In genomic region chr5:60248900-60249299, GRCh38 we compare ENCODE assay signal across 8 cellular contexts.
A peak's percentile ranks its signal among the peaks of the same experiment; 100 is the strongest.
DNase-seq lines count a peak whose midpoint lies in the region; ATAC-seq and TF ChIP-seq lines count a peak whose summit lies in the region.

No MANE protein-coding gene starts in this region.

- H3K4me2 ChIP-seq in Karpas-422 (ENCODE audit: low read depth, low read length, poor library complexity, severe bottlenecking), result peak overlapping the region; percentile 49

- H3K9me3 ChIP-seq in Karpas-422 (ENCODE audit: low read length) (no peaks in the 10 kb centered on the region), lung (ENCODE audit: control insufficient read depth in 2 of 2, insufficient read depth in 1 of 2, low read length in 1 of 2) (no peaks in the 10 kb centered on the region)

- H4K20me1 ChIP-seq in Karpas-422 (ENCODE audit: insufficient read depth, low read depth, low read length), result no peaks in the 10 kb centered on the region

- ATAC-seq in GM18868 (IDR thresholded peaks at IDR 0.05; ENCODE audit: unreplicated experiment) (peak; percentile 95), HG02678 (IDR thresholded peaks at IDR 0.05; ENCODE audit: unreplicated experiment) (peak; percentile 92), lung (ENCODE audit: insufficient read depth, low FRiP score) (peak; percentile 65), left lobe of liver (no peak)

- H3K9me2 ChIP-seq in Karpas-422 (replicated peaks; ENCODE audit: insufficient read depth, low read length), result peaks cover 5% of the 10 kb centered on the region; the same call in 1 of the 2 replicates

- H3K4me3 ChIP-seq in Karpas-422 (ENCODE audit: low read length) (no peak overlapping the region; the same call in 1 of the 2 replicates), lung (no peak overlapping the region)

- 0 out of 2 replicates have a peak overlapping the region, but pooled peaks have one; percentile 33 for H2AFZ ChIP-seq in Karpas-422 (ENCODE audit: low read length)

- H3K9ac ChIP-seq in Karpas-422 (ENCODE audit: low read length), result no peak overlapping the region

- H3K36me3 ChIP-seq in Karpas-422 (ENCODE audit: insufficient read depth, low read length) (no peaks in the 10 kb centered on the region), lung (ENCODE audit: control insufficient read depth in 2 of 2, insufficient read depth in 2 of 2, low read length in 2 of 2) (no peaks in the 10 kb centered on the region)

- WGBS in lung, 2 donors, result 36 to 56% methylated on average over 1 of the region's 1 CpG

- peaks cover 23% of the 10 kb centered on the region for H3K4me1 ChIP-seq in Karpas-422 (ENCODE audit: low read length)
- no peaks in the 10 kb centered on the region for H3K4me1 ChIP-seq in lung (ENCODE audit: control insufficient read depth in 2 of 2, insufficient read depth in 2 of 2, low read length in 2 of 2)

- H3K79me2 ChIP-seq in Karpas-422 (ENCODE audit: low read length), result no peaks in the 10 kb centered on the region

- no peak for TF ChIP-seq CTCF in lung (IDR thresholded peaks at IDR 0.05; ENCODE audit: control extremely low read depth, extremely low read depth)

- DNase-seq in Karpas-422 (peak; percentile 79), lung (ENCODE audit: low spot score) (no peak), left lobe of liver (ENCODE audit: low spot score) (no peak), GM03348 (ENCODE audit: low spot score) (no peak), DMS153 (lab: John Stamatoyannopoulos, UW) (no peak)
- no peak for DNase-seq in activated naive CD4-positive, alpha-beta T cell treated with anti-CD3 and anti-CD28 coated beads, Interleukin-2, amount 50 U/mL, for 16 hours

- H3K27ac ChIP-seq in Karpas-422 (ENCODE audit: low read length) (no peak overlapping the region), lung (ENCODE audit: low read depth in 1 of 2, low read length in 1 of 2) (no peak overlapping the region)

- H3K27me3 ChIP-seq in Karpas-422 (ENCODE audit: low read length) (no peaks in the 10 kb centered on the region), lung (ENCODE audit: control insufficient read depth, insufficient read depth) (no peaks in the 10 kb centered on the region)
